13 cellular contexts compared by ENCODE assay signal in the genomic region with DNA sequence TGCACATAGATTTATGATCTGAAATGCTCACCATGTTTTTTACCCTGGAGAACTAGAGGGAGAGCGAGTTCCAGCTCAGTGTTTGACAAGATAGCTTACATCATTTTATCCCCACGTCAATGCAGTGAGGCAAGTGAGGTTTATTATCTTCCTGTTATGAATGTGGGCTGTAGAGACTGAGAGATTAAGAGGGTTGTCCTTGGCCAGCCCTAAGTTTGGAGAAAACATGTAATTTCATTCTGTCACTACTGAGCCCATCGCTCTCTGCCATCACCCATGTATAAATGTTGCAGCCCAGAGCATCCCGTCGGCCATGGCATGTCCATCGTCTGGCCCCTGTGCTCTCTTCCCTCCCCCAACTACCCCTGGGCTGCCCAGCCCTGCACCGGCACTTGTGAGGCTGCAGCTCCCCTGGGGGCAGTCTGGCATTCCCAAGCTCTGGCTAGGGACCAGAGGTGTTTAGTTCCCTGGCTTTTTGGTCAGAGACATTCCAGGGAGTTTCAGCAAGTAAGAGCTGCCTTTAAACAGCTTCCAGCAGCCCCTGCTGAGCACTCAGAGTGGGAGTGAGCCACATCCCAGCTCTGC.
DNase-seq lines count a peak whose midpoint lies in the region; ATAC-seq and TF ChIP-seq lines count a peak whose summit lies in the region.
"Had no signal": no experiment of that assay in that cellular context is flagged by ENCODE, and none has a peak within 500 bp of the region (broad histone marks: within the 10 kb centered on the region; RNA-seq: fewer than 3 reads in every experiment).

No MANE protein-coding gene starts in this region.

- H3K27me3 ChIP-seq in HUES48 (ENCODE audit: control insufficient read depth, insufficient read depth, low read length) (no peaks in the 10 kb centered on the region), layer of hippocampus (ENCODE audit: control insufficient read depth, insufficient read depth, low read length) (no peaks in the 10 kb centered on the region), suprapubic skin (no peaks in the 10 kb centered on the region)

- DNase-seq in choroid plexus epithelial cell (ENCODE audit: low read depth): peak; percentile 72
- DNase-seq in suprapubic skin (ENCODE audit: low spot score in 2 of 2): peak; percentile 69 to 83
- DNase-seq in NCI-H524 treated with DMSO at 0.1 percent for 48 hours (lab: John Stamatoyannopoulos, UW): no peak
- DNase-seq: activated CD8-positive, alpha-beta memory T cell treated with anti-CD3 and anti-CD28 coated beads for 24 hours; NCI-H2171; stimulated activated naive CD4-positive, alpha-beta T cell had no signal

- WGBS in suprapubic skin: 38% methylated on average over 7 of the region's 7 CpGs

- ATAC-seq in HG02885 (IDR thresholded peaks at IDR 0.05; ENCODE audit: poor library complexity, unreplicated experiment) (no peak), HG03097 (IDR thresholded peaks at IDR 0.05; ENCODE audit: low FRiP score, unreplicated experiment) (no peak), HG02870 (IDR thresholded peaks at IDR 0.05; ENCODE audit: unreplicated experiment) (no peak)

- TF ChIP-seq CTCF in choroid plexus epithelial cell (conservative IDR thresholded peaks at IDR 0.05; ENCODE audit: low read depth, low read length) (peak; percentile 4), suprapubic skin (IDR thresholded peaks at IDR 0.05) (no peak)

- H3K9ac ChIP-seq in HUES48 (ENCODE audit: low read depth, low read length): no peak overlapping the region

- H3K36me3 ChIP-seq in HUES48 (ENCODE audit: control insufficient read depth, insufficient read depth, low read length) (no peaks in the 10 kb centered on the region; the same call in 1 of the 2 replicates), suprapubic skin (no peaks in the 10 kb centered on the region)

- TF ChIP-seq POLR2A in suprapubic skin (IDR thresholded peaks at IDR 0.05): no peak

- no peak for TF ChIP-seq EP300 in suprapubic skin (IDR thresholded peaks at IDR 0.05)

- H3K4me3 ChIP-seq in HUES48 (ENCODE audit: low read depth, low read length) (no peak overlapping the region), choroid plexus epithelial cell (ENCODE audit: low read depth, low read length) (no peak overlapping the region), suprapubic skin (no peak overlapping the region)
- H3K4me3 ChIP-seq: SK-N-MC had no signal

- H3K4me1 ChIP-seq in HUES48 (ENCODE audit: control insufficient read depth, insufficient read depth, low read length): peaks cover 10% of the 10 kb centered on the region
- H3K4me1 ChIP-seq in suprapubic skin: peaks cover 14% of the 10 kb centered on the region

- H3K9me3 ChIP-seq in HUES48 (ENCODE audit: control insufficient read depth, insufficient read depth, low read length) (no peaks in the 10 kb centered on the region), suprapubic skin (no peaks in the 10 kb centered on the region)

- peak overlapping the region; percentile 53 for H3K27ac ChIP-seq in HUES48 (ENCODE audit: low read depth, low read length)
- peak overlapping the region; percentile 55 for H3K27ac ChIP-seq in layer of hippocampus (ENCODE audit: low read depth, low read length)
- H3K27ac ChIP-seq in suprapubic skin: peak overlapping the region; percentile 16
- H3K27ac ChIP-seq: HL-60, SK-N-MC had no signal
